18 cellular contexts compared by ENCODE assay signal in the genomic region with DNA sequence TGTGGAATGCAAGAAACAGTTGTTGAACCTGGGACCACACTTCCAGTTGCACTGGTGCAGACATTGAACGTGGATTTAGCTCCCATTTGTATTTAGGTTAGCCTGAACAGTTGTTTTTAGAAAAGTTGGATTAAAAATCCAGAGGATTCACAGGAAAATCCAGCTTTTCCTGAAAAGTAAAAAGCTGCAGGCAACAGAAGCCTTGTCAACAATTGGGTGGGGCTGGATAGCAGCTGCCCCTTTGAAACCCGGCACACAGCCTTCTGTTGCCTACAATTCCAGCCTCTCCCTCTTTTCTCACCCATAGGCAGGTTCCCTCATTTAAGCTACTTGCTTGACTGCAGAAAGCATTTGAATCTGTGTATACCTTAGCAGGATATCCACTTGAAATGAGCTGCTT.
DNase-seq lines count a peak whose midpoint lies in the region; ATAC-seq, FAIRE-seq and TF ChIP-seq lines count a peak whose summit lies in the region.
"Had no signal": no experiment of that assay in that cellular context is flagged by ENCODE, and none has a peak within 500 bp of the region (broad histone marks: within the 10 kb centered on the region; RNA-seq: fewer than 3 reads in every experiment).

No MANE protein-coding gene starts in this region.

- H2AFZ ChIP-seq in HepG2 (ENCODE audit: low read length) = no peak overlapping the region
- no peak overlapping the region for H2AFZ ChIP-seq in OCI-LY3 (ENCODE audit: low read depth, low read length)
- H2AFZ ChIP-seq: neural progenitor cell had no signal

- POLR2A ChIA-PET in HepG2 (lab: Yijun Ruan, JAX) = interaction anchor here (1.4 kb wide), 1 partner anchor 24 kb away, joined by 4 read pairs; no protein-coding TSS in a partner anchor

- H3K9ac ChIP-seq in HepG2 (ENCODE audit: insufficient read depth, low read depth, low read length) (no peak overlapping the region), OCI-LY3 (ENCODE audit: low read length) (no peak overlapping the region)
- H3K9ac ChIP-seq: neural progenitor cell had no signal

- intact Hi-C loops in HepG2 (cut with micrococcal nuclease; ENCODE audit: unreplicated experiment) = no loop called here
- intact Hi-C loops in right lobe of liver (cut with DNase I) = no loop called here

- peak overlapping the region; percentile 54 for H3K27ac Mint-ChIP-seq in type B pancreatic cell
- H3K27ac Mint-ChIP-seq: neural progenitor cell had no signal

- TF ChIP-seq CTCF in HepG2 (CRISPR knock-in tag; IDR thresholded peaks at IDR 0.05) (no peak), right lobe of liver (IDR thresholded peaks at IDR 0.05) (no peak), OCI-LY3 (IDR thresholded peaks at IDR 0.05; ENCODE audit: low read depth, low read length) (no peak), type B pancreatic cell (conservative IDR thresholded peaks at IDR 0.05) (no peak)

- TF ChIP-seq EP300 in HepG2 (IDR thresholded peaks at IDR 0.05; ENCODE audit: low read depth in 2 of 2, low read length in 2 of 2) (no peak), HepG2 (CRISPR knock-in tag; IDR thresholded peaks at IDR 0.05; ENCODE audit: borderline replicate concordance) (no peak)

- TF ChIP-seq RAD21 in HepG2 (CRISPR knock-in tag; IDR thresholded peaks at IDR 0.05) = no peak

- no peaks in the 10 kb centered on the region for H3K36me3 Mint-ChIP-seq in type B pancreatic cell
- H3K36me3 Mint-ChIP-seq: neural progenitor cell; stimulated activated naive B cell treated with anti-CD40 and anti-IgM and Interleukin-4, amounts not matched to agents 10 μg/mL and 1 μg/mL and 100 μg/mL, for 72 hours had no signal

- H3K4me1 Mint-ChIP-seq in type B pancreatic cell (ENCODE audit: unreplicated experiment) = peaks cover 47% of the 10 kb centered on the region

- peak overlapping the region; percentile 44 for H3K4me3 Mint-ChIP-seq in type B pancreatic cell
- H3K4me3 Mint-ChIP-seq: neural progenitor cell; stimulated activated naive B cell treated with anti-CD40 and anti-IgM and Interleukin-4, amounts not matched to agents 10 μg/mL and 1 μg/mL and 100 μg/mL, for 72 hours had no signal

- no peak for DNase-seq in HepG2 (ENCODE audit: low spot score)
- DNase-seq in right lobe of liver = no peak
- peak; percentile 48 for DNase-seq in myocyte (ENCODE audit: low read depth)
- DNase-seq in type B pancreatic cell (ENCODE audit: extremely low spot score, unreplicated experiment) = no peak
- no peak for DNase-seq in cortex of kidney (lab: John Stamatoyannopoulos, UW)
- no peak for DNase-seq in HT-29 (ENCODE audit: low spot score)
- DNase-seq: activated CD8-positive, alpha-beta memory T cell treated with anti-CD3 and anti-CD28 coated beads, Interleukin-2, amount 50 U/mL, for 48 hours; activated naive CD4-positive, alpha-beta T cell treated with anti-CD3 and anti-CD28 coated beads, Interleukin-2, amount 50 U/mL, for 16 hours; GOT3; NCI-H526 treated with DMSO at 0.1 percent for 48 hours; stimulated activated naive B cell treated with anti-CD40 and anti-IgM and Interleukin-4, amounts not matched to agents 10 μg/mL and 1 μg/mL and 100 μg/mL, for 72 hours had no signal

- in situ Hi-C loops in HepG2 (cut with HindIII; ENCODE audit: extremely low pct_ligation_motif_present, low pct_unique_long_range_greater_than_20kb) = loop anchor here (5.0 to 10.0 kb wide), 2 partner anchors 310 to 412 kb away; no protein-coding TSS in a partner anchor

- no peak for TF ChIP-seq POLR2A in HepG2 (IDR thresholded peaks at IDR 0.05; ENCODE audit: insufficient read depth in 1 of 2, low read depth in 2 of 2, low read length in 2 of 2)
- TF ChIP-seq POLR2A in right lobe of liver (IDR thresholded peaks at IDR 0.05) = no peak

- H3K9me3 Mint-ChIP-seq in type B pancreatic cell = peaks cover 7% of the 10 kb centered on the region
- H3K9me3 Mint-ChIP-seq: stimulated activated naive B cell treated with anti-CD40 and anti-IgM and Interleukin-4, amounts not matched to agents 10 μg/mL and 1 μg/mL and 100 μg/mL, for 72 hours had no signal

- CTCF ChIA-PET in HepG2 (lab: Yijun Ruan, JAX; ENCODE audit: low intra/inter-chr PET ratio, low total read pairs) = no interaction called here

- H3K36me3 ChIP-seq in HepG2 (replicated peaks in 1 of 2; ENCODE audit: control insufficient read depth in 1 of 2, insufficient read depth in 2 of 2, low read length in 2 of 2) (no peaks in the 10 kb centered on the region), right lobe of liver (no peaks in the 10 kb centered on the region), OCI-LY3 (replicated peaks; ENCODE audit: low read depth, low read length) (no peaks in the 10 kb centered on the region)
- H3K36me3 ChIP-seq: breast epithelium, neural progenitor cell had no signal

- H3K4me1 ChIP-seq in HepG2 (ENCODE audit: insufficient read depth, low read length) = peaks cover 55% of the 10 kb centered on the region
- H3K4me1 ChIP-seq in right lobe of liver = peaks cover 4 to 12% (median 8%) of the 10 kb centered on the region in 4 donors
- H3K4me1 ChIP-seq in OCI-LY3 (ENCODE audit: low read length) = peaks cover 55% of the 10 kb centered on the region

- no TSS peak for BruUV-seq in HepG2 (replicated peaks; lab: Mats Ljungman, UMichigan)

- 44% methylated on average over 2 of the region's 2 CpGs for WGBS in HepG2 (ENCODE audit: low lambda C conversion rate)
- WGBS in right lobe of liver (ENCODE audit: insufficient coverage, low coverage, low lambda C conversion rate, missing lambda C conversion rate) = 75% methylated on average over 2 of the region's 2 CpGs

- H3K27ac ChIP-seq in HepG2 (ENCODE audit: extremely low read length, insufficient read depth, low read length) (no peak overlapping the region), right lobe of liver (no peak overlapping the region), OCI-LY3 (ENCODE audit: low read length) (peak overlapping the region; percentile 98; the same call in 1 of the 2 replicates)
- H3K27ac ChIP-seq: neural progenitor cell had no signal

- H3K27me3 ChIP-seq in HepG2 (ENCODE audit: control insufficient read depth in 1 of 2, insufficient read depth in 2 of 2, low read length in 2 of 2) = no peaks in the 10 kb centered on the region
- no peaks in the 10 kb centered on the region for H3K27me3 ChIP-seq in right lobe of liver
- no peaks in the 10 kb centered on the region for H3K27me3 ChIP-seq in OCI-LY3 (ENCODE audit: low read depth, low read length)
- H3K27me3 ChIP-seq: breast epithelium, neural progenitor cell had no signal

- no peak overlapping the region for H3K4me3 ChIP-seq in HepG2 (replicated peaks in 1 of 3; ENCODE audit: insufficient read depth in 1 of 3, low read depth in 2 of 3, low read length in 3 of 3)
- H3K4me3 ChIP-seq in right lobe of liver = no peak overlapping the region
- no peak overlapping the region for H3K4me3 ChIP-seq in OCI-LY3 (ENCODE audit: low read length)
- H3K4me3 ChIP-seq: breast epithelium, neural progenitor cell had no signal

- no peak for ATAC-seq in HepG2
- ATAC-seq in right lobe of liver = no peak
- no peak for ATAC-seq in GM18519 (IDR thresholded peaks at IDR 0.05; ENCODE audit: low FRiP score, unreplicated experiment)
- ATAC-seq: activated CD4-positive, CD25-positive, alpha-beta regulatory T cell treated with anti-CD3 and anti-CD28 coated beads, Interleukin-2, amount 50 U/mL, for 24 hours; stimulated activated naive B cell treated with anti-CD40 and anti-IgM and Interleukin-4, amounts not matched to agents 10 μg/mL and 1 μg/mL and 100 μg/mL, for 72 hours had no signal

- peaks cover 8% of the 10 kb centered on the region for H3K27me3 Mint-ChIP-seq in type B pancreatic cell
- H3K27me3 Mint-ChIP-seq: stimulated activated naive B cell treated with anti-CD40 and anti-IgM and Interleukin-4, amounts not matched to agents 10 μg/mL and 1 μg/mL and 100 μg/mL, for 72 hours had no signal

- H3K4me2 ChIP-seq in HepG2 (ENCODE audit: low read depth, low read length) = 0 out of 2 replicates have a peak overlapping the region, but pooled peaks have one; percentile 8
- H3K4me2 ChIP-seq in OCI-LY3 (ENCODE audit: low read length) = peak overlapping the region; percentile 93; the same call in 1 of the 2 replicates
- H3K4me2 ChIP-seq: neural progenitor cell had no signal

- H3K79me2 ChIP-seq in HepG2 (ENCODE audit: insufficient read depth, low read length) (no peaks in the 10 kb centered on the region), OCI-LY3 (ENCODE audit: low read length) (no peaks in the 10 kb centered on the region)

- no peak for FAIRE-seq in HepG2 (lab: Jason Lieb, UNC)
- FAIRE-seq: HTR-8/SVneo, urothelium cell line had no signal

- H4K20me1 ChIP-seq in HepG2 (ENCODE audit: insufficient read depth, low read length) (no peaks in the 10 kb centered on the region), OCI-LY3 (ENCODE audit: insufficient read depth, low read length) (no peaks in the 10 kb centered on the region)

- no peaks in the 10 kb centered on the region for H3K9me3 ChIP-seq in HepG2 (ENCODE audit: low read length)
- H3K9me3 ChIP-seq in right lobe of liver = no peaks in the 10 kb centered on the region
- H3K9me3 ChIP-seq in OCI-LY3 (ENCODE audit: insufficient read depth, low read length) = no peaks in the 10 kb centered on the region
- H3K9me3 ChIP-seq: breast epithelium had no signal

TF ChIP-seq in HepG2, 621 proteins besides CTCF, POLR2A, EP300 and RAD21 (continues in another document):
- TF ChIP-seq CCAR2 (optimal IDR thresholded peaks at IDR 0.05; ENCODE audit: low read depth, low read length) (no peak), MED8 (CRISPR knock-in tag; IDR thresholded peaks at IDR 0.05; ENCODE audit: insufficient replicate concordance) (no peak), GLMP (CRISPR knock-in tag; IDR thresholded peaks at IDR 0.05; ENCODE audit: borderline replicate concordance) (no peak), NFRKB (IDR thresholded peaks at IDR 0.05) (no peak)
